In genomic region chr5:157858527-157859226, GRCh38 we compare ENCODE assay signal across 8 cellular contexts. TPM values are rescaled to one million over a fixed set of nuclear protein-coding genes. Genes with fewer than 3 reads are reported as not detected.
A peak's percentile ranks its signal among the peaks of the same experiment; 100 is the strongest.
DNase-seq lines count a peak whose midpoint lies in the region; ATAC-seq and TF ChIP-seq lines count a peak whose summit lies in the region.

TSS of gene CLINT1 (minus strand) at chr5:157859145. CDS start at chr5:157858970, 175 bp downstream.

- ATAC-seq in GM18520 (IDR thresholded peaks at IDR 0.05; ENCODE audit: unreplicated experiment) (peak; percentile 43), HG03095 (IDR thresholded peaks at IDR 0.05; ENCODE audit: unreplicated experiment) (peak; percentile 56)

- H3K9ac ChIP-seq in iPS-18a (ENCODE audit: low read length) (peak within 1 kb of the TSS; percentile 94), skeletal muscle tissue (ENCODE audit: low read depth in 1 of 3, low read length in 3 of 3) (peak within 1 kb of the TSS; percentile 91 to 93 (median 91))

- peak within 1 kb of the TSS; percentile 87 for H3K4me3 ChIP-seq in WERI-Rb-1 (ENCODE audit: low read depth, low read length)
- peak within 1 kb of the TSS; percentile 96 to 97 (median 97) for H3K4me3 ChIP-seq in breast epithelium
- peak within 1 kb of the TSS; percentile 98 for H3K4me3 ChIP-seq in iPS-18a (ENCODE audit: low read length)
- peak within 1 kb of the TSS; percentile 83 to 89 (median 85) for H3K4me3 ChIP-seq in skeletal muscle tissue (ENCODE audit: low read length in 3 of 3)

- TF ChIP-seq POLR2A in breast epithelium (IDR thresholded peaks at IDR 0.05), result peak; percentile 44

- H3K36me3 ChIP-seq in WERI-Rb-1 (peaks cover 5% of the 10 kb centered on the region), breast epithelium (no peaks in the 10 kb centered on the region), iPS-18a (ENCODE audit: control insufficient read depth, low read depth, low read length) (no peaks in the 10 kb centered on the region), skeletal muscle tissue (ENCODE audit: control insufficient read depth in 3 of 3, insufficient read depth in 3 of 3, low read length in 3 of 3) (no peaks in the 10 kb centered on the region)

- H3K4me1 ChIP-seq in breast epithelium, result peaks cover 0 to 5% of the 10 kb centered on the region in 2 donors
- H3K4me1 ChIP-seq in iPS-18a (ENCODE audit: control insufficient read depth, low read depth, low read length), result peaks cover 14% of the 10 kb centered on the region
- peaks cover 0 to 22% (median 20%) of the 10 kb centered on the region in 3 donors for H3K4me1 ChIP-seq in skeletal muscle tissue (ENCODE audit: control insufficient read depth in 3 of 3, insufficient read depth in 3 of 3, low read length in 3 of 3)

- H3K9me3 ChIP-seq in WERI-Rb-1 (ENCODE audit: severe bottlenecking) (no peaks in the 10 kb centered on the region), breast epithelium (no peaks in the 10 kb centered on the region), iPS-18a (ENCODE audit: control insufficient read depth, low read depth, low read length) (no peaks in the 10 kb centered on the region), skeletal muscle tissue (ENCODE audit: control insufficient read depth in 3 of 3, low read length in 3 of 3) (no peaks in the 10 kb centered on the region)

- intact Hi-C loops in breast epithelium (cut with DNase I; ENCODE audit: low total_unique reads), result loop anchor here (5.0 kb wide), 1 partner anchor 516 kb away; no protein-coding TSS in a partner anchor

- H3K27me3 ChIP-seq in WERI-Rb-1 (ENCODE audit: insufficient read depth, low read depth, severe bottlenecking) (no peaks in the 10 kb centered on the region), breast epithelium (no peaks in the 10 kb centered on the region), iPS-18a (ENCODE audit: control insufficient read depth, insufficient read depth, low read length) (no peaks in the 10 kb centered on the region), skeletal muscle tissue (ENCODE audit: control insufficient read depth in 3 of 3, insufficient read depth in 3 of 3, low read length in 3 of 3) (no peaks in the 10 kb centered on the region)

- TF ChIP-seq CTCF in 22Rv1 (IDR thresholded peaks at IDR 0.05) (no peak), WERI-Rb-1 (IDR thresholded peaks at IDR 0.05; ENCODE audit: low read depth, low read length) (no peak), breast epithelium (IDR thresholded peaks at IDR 0.05) (no peak)

- peak; percentile 90 for DNase-seq in NCI-H2196 (lab: John Stamatoyannopoulos, UW; ENCODE audit: unreplicated experiment)
- peak; percentile 89 for DNase-seq in WERI-Rb-1
- peak; percentile 80 to 85 for DNase-seq in breast epithelium (ENCODE audit: low spot score in 2 of 2)

- H3K27ac ChIP-seq in 22Rv1, result 0 out of 2 replicates have a peak within 1 kb of the TSS, but pooled peaks have one; percentile 33
- peak within 1 kb of the TSS; percentile 84 for H3K27ac ChIP-seq in WERI-Rb-1
- peak within 1 kb of the TSS; percentile 94 to 96 for H3K27ac ChIP-seq in breast epithelium
- peak within 1 kb of the TSS; percentile 57 for H3K27ac ChIP-seq in iPS-18a (ENCODE audit: low read length)
- peak within 1 kb of the TSS; percentile 95 for H3K27ac ChIP-seq in skeletal muscle tissue (ENCODE audit: low read depth, low read length)

RNA-seq across cellular contexts. Expression of gene CLINT1, which starts in this region (rescaled TPM):
- total RNA-seq in breast epithelium (100 to 1,000 TPM in 1 of 3 donors, 10 to 100 TPM in 2; 86.5 to 157 (median 89.5) TPM), skeletal muscle tissue (53.2 TPM)

Comparison
In these comparisons a context has a peak if more than half of its experiments do, and no peak if none do; other contexts are left out.
1. Peak in every context shown above with its lines: DNase-seq, ATAC-seq, H3K4me3 ChIP-seq and H3K27ac ChIP-seq.
2. H3K27ac ChIP-seq: peak in every context shown above with its lines; median percentile 95 in breast epithelium; 95 in skeletal muscle tissue; 84 in WERI-Rb-1; 57 in iPS-18a; 33 in 22Rv1.